8 cellular contexts compared by ENCODE assay signal in the genomic region with DNA sequence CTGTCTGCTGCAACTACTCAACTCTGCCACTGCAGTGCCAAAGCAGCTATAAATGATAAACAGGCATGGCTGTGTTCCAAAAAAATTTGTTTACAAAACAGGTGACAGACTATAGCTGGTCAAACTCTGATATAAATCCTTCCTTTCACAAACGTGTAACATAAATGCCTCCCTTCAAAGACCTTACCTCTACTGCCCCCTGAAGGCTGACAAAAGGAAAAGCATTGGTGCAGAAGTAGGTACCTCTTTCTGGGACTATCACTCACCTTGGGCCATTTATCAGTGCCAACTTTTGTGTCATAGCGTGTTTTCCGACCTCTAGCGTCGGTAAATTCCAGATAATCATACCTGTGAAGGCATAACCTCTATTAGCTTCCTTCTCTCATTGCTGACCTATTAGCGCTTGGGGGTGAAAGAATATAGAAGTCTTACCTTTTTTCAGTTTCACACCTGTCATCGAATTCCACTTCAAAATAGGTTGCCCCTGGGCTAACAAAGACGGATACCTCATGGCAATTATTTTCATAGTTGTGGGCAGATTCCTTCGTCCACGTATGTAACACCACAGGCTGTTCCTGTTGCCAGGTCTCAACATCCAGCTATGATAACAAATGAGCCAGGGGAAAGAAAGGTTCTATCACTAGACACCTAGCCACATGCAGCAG.
DNase-seq lines count a peak whose midpoint lies in the region; ATAC-seq, FAIRE-seq and TF ChIP-seq lines count a peak whose summit lies in the region.

No MANE protein-coding gene starts in this region.

- no peak overlapping the region for H4K5ac ChIP-seq in mesendoderm (ENCODE audit: low read length)

- H3K4me3 ChIP-seq in OCI-LY3 (ENCODE audit: low read length): peak overlapping the region; percentile 76
- H3K4me3 ChIP-seq in dorsolateral prefrontal cortex: no peak overlapping the region
- H3K4me3 ChIP-seq in mesendoderm (ENCODE audit: low read length): no peak overlapping the region

- no peak overlapping the region for H2AK5ac ChIP-seq in mesendoderm (ENCODE audit: low read length)

- peak; percentile 52 for DNase-seq in DMS53 treated with DMSO at 0.1 percent for 48 hours (lab: John Stamatoyannopoulos, UW; ENCODE audit: unreplicated experiment)
- peak; percentile 15 for DNase-seq in GM19239 (ENCODE audit: insufficient read length, low spot score)
- no peak for DNase-seq in dorsolateral prefrontal cortex
- peak; percentile 58 for DNase-seq in mesendoderm
- no peak for DNase-seq in activated gamma-delta T cell (lab: John Stamatoyannopoulos, UW)
- DNase-seq in 8988T: no peak

- no peak overlapping the region for H3K23ac ChIP-seq in mesendoderm (ENCODE audit: low read length)

- H3K79me2 ChIP-seq in OCI-LY3 (ENCODE audit: low read length): no peaks in the 10 kb centered on the region
- no peaks in the 10 kb centered on the region for H3K79me2 ChIP-seq in mesendoderm (ENCODE audit: control insufficient read depth, insufficient read depth, low read length)

- H2BK15ac ChIP-seq in mesendoderm (replicated peaks; ENCODE audit: low read depth): no peak overlapping the region

- H3K27me3 ChIP-seq in OCI-LY3 (ENCODE audit: low read depth, low read length) (no peaks in the 10 kb centered on the region), dorsolateral prefrontal cortex (no peaks in the 10 kb centered on the region), mesendoderm (ENCODE audit: insufficient read depth, low read length, poor library complexity) (no peaks in the 10 kb centered on the region)

- no peak overlapping the region for H2BK120ac ChIP-seq in mesendoderm (ENCODE audit: low read depth, low read length)

- no peak for FAIRE-seq in GM19239 (lab: Jason Lieb, UNC)

- peak; percentile 70 for TF ChIP-seq CTCF in OCI-LY3 (IDR thresholded peaks at IDR 0.05; ENCODE audit: low read depth, low read length)
- peak in 55 of 56 donors; percentile 32 to 74 (median 64) for TF ChIP-seq CTCF in dorsolateral prefrontal cortex (IDR thresholded peaks at IDR 0.05 in 54 of 56, conservative IDR thresholded peaks at IDR 0.05 in 2 of 56; ENCODE audit: low read depth in 1 of 56, partially characterized antibody in 56 of 56)

- H3K27ac ChIP-seq in OCI-LY3 (ENCODE audit: low read length) (peak overlapping the region; percentile 83), dorsolateral prefrontal cortex (peak overlapping the region in 29 of 59 donors; percentile 5 to 76 (median 38)), mesendoderm (ENCODE audit: low read depth, low read length) (no peak overlapping the region)

- H3K9ac ChIP-seq in OCI-LY3 (ENCODE audit: low read length) (peak overlapping the region; percentile 41; the same call in 1 of the 2 replicates), mesendoderm (ENCODE audit: low read length) (no peak overlapping the region)

- intact Hi-C loops in dorsolateral prefrontal cortex (cut with DNase I): loop anchor here in 1 of 2 donors (10.0 kb wide), 3 partner anchors 150 to 340 kb away; no protein-coding TSS in a partner anchor

- H3K4me2 ChIP-seq in OCI-LY3 (ENCODE audit: low read length) (peak overlapping the region; percentile 97), mesendoderm (ENCODE audit: low read length) (no peak overlapping the region)

- no peak overlapping the region for H4K8ac ChIP-seq in mesendoderm (ENCODE audit: low read depth, low read length)

- H3K4me1 ChIP-seq in OCI-LY3 (ENCODE audit: low read length) (peaks cover 25% of the 10 kb centered on the region), mesendoderm (ENCODE audit: control insufficient read depth, low read depth, low read length) (no peaks in the 10 kb centered on the region)

- H3K4ac ChIP-seq in mesendoderm (ENCODE audit: low read depth, low read length): no peak overlapping the region

- no peak overlapping the region for H2BK5ac ChIP-seq in mesendoderm (ENCODE audit: low read length)

- peak; percentile 21 for ATAC-seq in HG03378 (IDR thresholded peaks at IDR 0.05; ENCODE audit: unreplicated experiment)

- peaks cover 21% of the 10 kb centered on the region for H3K36me3 ChIP-seq in OCI-LY3 (replicated peaks; ENCODE audit: low read depth, low read length)
- H3K36me3 ChIP-seq in mesendoderm (ENCODE audit: control insufficient read depth, insufficient read depth, low read length): peaks cover 5% of the 10 kb centered on the region

- H3K56ac ChIP-seq in mesendoderm (ENCODE audit: low read length): no peak overlapping the region

- H2AFZ ChIP-seq in OCI-LY3 (ENCODE audit: low read depth, low read length): no peak overlapping the region

- peaks cover 4% of the 10 kb centered on the region; the same call in 1 of the 2 replicates for H4K20me1 ChIP-seq in OCI-LY3 (ENCODE audit: insufficient read depth, low read length)

- H3K79me1 ChIP-seq in mesendoderm (ENCODE audit: low read length): no peaks in the 10 kb centered on the region

- WGBS in mesendoderm (ENCODE audit: extremely low coverage, insufficient coverage, low lambda C conversion rate): no CpG with 5 or more reads among the region's 10 CpGs

- no peaks in the 10 kb centered on the region for H3K9me3 ChIP-seq in OCI-LY3 (ENCODE audit: insufficient read depth, low read length)

- no peak overlapping the region for H3K18ac ChIP-seq in mesendoderm (ENCODE audit: low read length)

Comparison
In these comparisons a context has a peak if more than half of its experiments do, and no peak if none do; other contexts are left out.
1. DNase-seq: peak in DMS53 treated with DMSO at 0.1 percent for 48 hours (single experiment), GM19239 (single experiment) and mesendoderm (single experiment); none in dorsolateral prefrontal cortex (0 of 10), activated gamma-delta T cell (single experiment) and 8988T (single experiment).